24 cellular contexts compared by ENCODE assay signal in genomic region chr1:192952646-192953045, GRCh38.
DNase-seq lines count a peak whose midpoint lies in the region; ATAC-seq and TF ChIP-seq lines count a peak whose summit lies in the region.
"Had no signal": no experiment of that assay in that cellular context is flagged by ENCODE, and none has a peak within 500 bp of the region (broad histone marks: within the 10 kb centered on the region; RNA-seq: fewer than 3 reads in every experiment).

No MANE protein-coding gene starts in this region.

- no peaks in the 10 kb centered on the region for H3K79me2 ChIP-seq in ACC112 (ENCODE audit: control insufficient read depth, insufficient read depth, low read length, unreplicated experiment)

- H3K36me3 Mint-ChIP-seq in stimulated activated naive B cell treated with anti-CD40 and anti-IgM and Interleukin-4, amounts not matched to agents 10 μg/mL and 1 μg/mL and 100 μg/mL, for 72 hours, result peaks cover 3 to 25% of the 10 kb centered on the region in 2 donors
- no peaks in the 10 kb centered on the region for H3K36me3 Mint-ChIP-seq in activated T-helper 2 cell treated with anti-CD3 and anti-CD28 coated beads, Interferon-gamma antibody, Interleukin-2, Interleukin-4, amounts not matched to agents 10 μg/mL and 5 μg/mL and 100 μg/mL, durations not matched to agents 14 hours and 24 hours and 36 hours (ENCODE audit: low read depth)
- H3K36me3 Mint-ChIP-seq in CD8-positive, alpha-beta T cell, result peaks cover 15% of the 10 kb centered on the region

- no peaks in the 10 kb centered on the region for H3K27me3 Mint-ChIP-seq in stimulated activated naive B cell treated with anti-CD40 and anti-IgM and Interleukin-4, amounts not matched to agents 10 μg/mL and 1 μg/mL and 100 μg/mL, for 72 hours
- H3K27me3 Mint-ChIP-seq in activated T-helper 2 cell treated with anti-CD3 and anti-CD28 coated beads, Interferon-gamma antibody, Interleukin-2, Interleukin-4, amounts not matched to agents 10 μg/mL and 5 μg/mL and 100 μg/mL, durations not matched to agents 14 hours and 24 hours and 36 hours (ENCODE audit: low read depth), result no peaks in the 10 kb centered on the region
- no peaks in the 10 kb centered on the region for H3K27me3 Mint-ChIP-seq in CD8-positive, alpha-beta T cell (ENCODE audit: low read depth)
- H3K27me3 Mint-ChIP-seq: IgD-negative memory B cell, T-helper 17 cell had no signal

- no peaks in the 10 kb centered on the region for H3K9me3 ChIP-seq in CD8-positive, alpha-beta T cell (ENCODE audit: low read length)
- H3K9me3 ChIP-seq: esophagus squamous epithelium, SJCRH30, uterus had no signal

- H3K4me1 ChIP-seq in ACC112 (ENCODE audit: control insufficient read depth, insufficient read depth, low read length, unreplicated experiment), result peaks cover 16% of the 10 kb centered on the region
- no peaks in the 10 kb centered on the region for H3K4me1 ChIP-seq in CD8-positive, alpha-beta T cell (ENCODE audit: insufficient read depth, low read length)
- H3K4me1 ChIP-seq: esophagus squamous epithelium, SJCRH30, uterus had no signal

- peaks cover 1 to 5% of the 10 kb centered on the region in 2 donors for H3K4me1 Mint-ChIP-seq in stimulated activated naive B cell treated with anti-CD40 and anti-IgM and Interleukin-4, amounts not matched to agents 10 μg/mL and 1 μg/mL and 100 μg/mL, for 72 hours
- H3K4me1 Mint-ChIP-seq in activated T-helper 2 cell treated with anti-CD3 and anti-CD28 coated beads, Interferon-gamma antibody, Interleukin-2, Interleukin-4, amounts not matched to agents 10 μg/mL and 5 μg/mL and 100 μg/mL, durations not matched to agents 14 hours and 24 hours and 36 hours (ENCODE audit: low read depth), result no peaks in the 10 kb centered on the region
- no peaks in the 10 kb centered on the region for H3K4me1 Mint-ChIP-seq in CD8-positive, alpha-beta T cell (ENCODE audit: low read depth)
- H3K4me1 Mint-ChIP-seq: T-helper 17 cell had no signal

- H3K36me3 ChIP-seq in ACC112 (ENCODE audit: insufficient read depth, low read length) (no peaks in the 10 kb centered on the region), brain microvascular endothelial cell (replicated peaks) (no peaks in the 10 kb centered on the region)
- no peaks in the 10 kb centered on the region for H3K36me3 ChIP-seq in CD8-positive, alpha-beta T cell (ENCODE audit: insufficient read depth, low read length)
- H3K36me3 ChIP-seq: esophagus squamous epithelium, SJCRH30, uterus had no signal

- H3K4me3 ChIP-seq in ACC112 (ENCODE audit: low read depth, low read length), result no peak overlapping the region
- H3K4me3 ChIP-seq in brain microvascular endothelial cell (ENCODE audit: low read depth, low read length), result no peak overlapping the region
- no peak overlapping the region for H3K4me3 ChIP-seq in CD8-positive, alpha-beta T cell (ENCODE audit: low read depth, low read length)
- H3K4me3 ChIP-seq: esophagus squamous epithelium, SJCRH30, uterus had no signal

- H3K9me3 Mint-ChIP-seq in stimulated activated naive B cell treated with anti-CD40 and anti-IgM and Interleukin-4, amounts not matched to agents 10 μg/mL and 1 μg/mL and 100 μg/mL, for 72 hours, result no peaks in the 10 kb centered on the region
- no peaks in the 10 kb centered on the region for H3K9me3 Mint-ChIP-seq in activated T-helper 2 cell treated with anti-CD3 and anti-CD28 coated beads, Interferon-gamma antibody, Interleukin-2, Interleukin-4, amounts not matched to agents 10 μg/mL and 5 μg/mL and 100 μg/mL, durations not matched to agents 14 hours and 24 hours and 36 hours
- no peaks in the 10 kb centered on the region for H3K9me3 Mint-ChIP-seq in CD8-positive, alpha-beta T cell
- H3K9me3 Mint-ChIP-seq: IgD-negative memory B cell had no signal

- POLR2A ChIA-PET in CD8-positive, alpha-beta T cell (lab: Charles Lee), result no interaction called here

- H3K27ac Mint-ChIP-seq in stimulated activated naive B cell treated with anti-CD40 and anti-IgM and Interleukin-4, amounts not matched to agents 10 μg/mL and 1 μg/mL and 100 μg/mL, for 72 hours, result no peak overlapping the region
- H3K27ac Mint-ChIP-seq in activated T-helper 2 cell treated with anti-CD3 and anti-CD28 coated beads, Interferon-gamma antibody, Interleukin-2, Interleukin-4, amounts not matched to agents 10 μg/mL and 5 μg/mL and 100 μg/mL, durations not matched to agents 14 hours and 24 hours and 36 hours, result no peak overlapping the region
- no peak overlapping the region for H3K27ac Mint-ChIP-seq in CD8-positive, alpha-beta T cell
- H3K27ac Mint-ChIP-seq: IgD-negative memory B cell, T-helper 17 cell had no signal

- DNase-seq in M059J (ENCODE audit: low read depth) (peak; percentile 29), brain microvascular endothelial cell (no peak), iris pigment epithelial cell (ENCODE audit: low read depth) (peak; percentile 33), DMS153 (lab: John Stamatoyannopoulos, UW) (no peak)
- DNase-seq in stimulated activated naive B cell treated with anti-CD40 and anti-IgM and Interleukin-4, amounts not matched to agents 10 μg/mL and 1 μg/mL and 100 μg/mL, for 72 hours, result no peak
- no peak for DNase-seq in activated T-helper 2 cell treated with anti-CD3 and anti-CD28 coated beads, Interferon-gamma antibody, Interleukin-2, Interleukin-4, amounts not matched to agents 10 μg/mL and 5 μg/mL and 100 μg/mL, durations not matched to agents 14 hours and 24 hours and 36 hours (ENCODE audit: low spot score)
- no peak for DNase-seq in CD8-positive, alpha-beta T cell
- DNase-seq: activated naive CD4-positive, alpha-beta T cell; activated T-cell treated with anti-CD3 and anti-CD28 coated beads for 4 hours; C1 segment of cervical spinal cord; cerebellar nuclear complex; effector CD8-positive, alpha-beta T cell; esophagus squamous epithelium; H7; left ventricle myocardium superior; NCI-H1930; NCI-H345; stimulated activated CD4-positive, alpha-beta T cell treated with anti-CD3 and anti-CD28 coated beads, Interleukin-15, amount 100 ng/mL, for 24 hours; T-helper 17 cell had no signal

- intact Hi-C loops in activated T-helper 2 cell treated with anti-CD3 and anti-CD28 coated beads, Interferon-gamma antibody, Interleukin-2, Interleukin-4, amounts not matched to agents 10 μg/mL and 5 μg/mL and 100 μg/mL, durations not matched to agents 14 hours and 24 hours and 36 hours (cut with micrococcal nuclease), result no loop called here
- intact Hi-C loops in CD8-positive, alpha-beta T cell (cut with DNase I, micrococcal nuclease), result no loop called here

- H3K27ac ChIP-seq in ACC112 (ENCODE audit: low read depth, low read length) (peak overlapping the region; percentile 33; the same call in 1 of the 2 replicates), brain microvascular endothelial cell (peak overlapping the region; percentile 28)
- no peak overlapping the region for H3K27ac ChIP-seq in CD8-positive, alpha-beta T cell (ENCODE audit: low read depth, low read length)
- H3K27ac ChIP-seq: esophagus squamous epithelium, SJCRH30, VCaP had no signal

- no peak for TF ChIP-seq CTCF in brain microvascular endothelial cell (IDR thresholded peaks at IDR 0.05; ENCODE audit: low read depth, low read length, missing control alignments)
- no peak for TF ChIP-seq CTCF in CD8-positive, alpha-beta T cell (IDR thresholded peaks at IDR 0.05)

- H2AFZ ChIP-seq in ACC112 (ENCODE audit: low read length, unreplicated experiment), result no peak overlapping the region

- H3K4me3 Mint-ChIP-seq in stimulated activated naive B cell treated with anti-CD40 and anti-IgM and Interleukin-4, amounts not matched to agents 10 μg/mL and 1 μg/mL and 100 μg/mL, for 72 hours, result no peak overlapping the region
- H3K4me3 Mint-ChIP-seq in activated T-helper 2 cell treated with anti-CD3 and anti-CD28 coated beads, Interferon-gamma antibody, Interleukin-2, Interleukin-4, amounts not matched to agents 10 μg/mL and 5 μg/mL and 100 μg/mL, durations not matched to agents 14 hours and 24 hours and 36 hours (ENCODE audit: low read depth), result no peak overlapping the region
- H3K4me3 Mint-ChIP-seq in CD8-positive, alpha-beta T cell, result no peak overlapping the region
- H3K4me3 Mint-ChIP-seq: IgD-negative memory B cell, T-helper 17 cell had no signal

- ATAC-seq in stimulated activated naive B cell treated with anti-CD40 and anti-IgM and Interleukin-4, amounts not matched to agents 10 μg/mL and 1 μg/mL and 100 μg/mL, for 72 hours (replicated peaks), result no peak
- ATAC-seq in CD8-positive, alpha-beta T cell, result no peak
- ATAC-seq: T-helper 17 cell had no signal

- in situ Hi-C loops in brain microvascular endothelial cell (cut with HindIII; ENCODE audit: low pct_ligation_motif_present, low sequenced_read_pairs), result no loop called here

- H3K27me3 ChIP-seq in ACC112 (ENCODE audit: insufficient read depth, low read length), result no peaks in the 10 kb centered on the region
- no peaks in the 10 kb centered on the region for H3K27me3 ChIP-seq in brain microvascular endothelial cell (replicated peaks)
- H3K27me3 ChIP-seq in CD8-positive, alpha-beta T cell (ENCODE audit: insufficient read depth, low read length), result no peaks in the 10 kb centered on the region
- H3K27me3 ChIP-seq: esophagus squamous epithelium, SJCRH30, uterus had no signal

- CTCF ChIA-PET in CD8-positive, alpha-beta T cell (lab: Charles Lee), result no interaction called here

Comparison
In these comparisons a context has a peak if more than half of its experiments do, and no peak if none do; other contexts are left out.
1. DNase-seq: peak in M059J (single experiment) and iris pigment epithelial cell (single experiment); none in brain microvascular endothelial cell (single experiment), DMS153 (single experiment), stimulated activated naive B cell treated with anti-CD40 and anti-IgM and Interleukin-4, amounts not matched to agents 10 μg/mL and 1 μg/mL and 100 μg/mL, for 72 hours (single experiment), activated T-helper 2 cell treated with anti-CD3 and anti-CD28 coated beads, Interferon-gamma antibody, Interleukin-2, Interleukin-4, amounts not matched to agents 10 μg/mL and 5 μg/mL and 100 μg/mL, durations not matched to agents 14 hours and 24 hours and 36 hours (single experiment) and CD8-positive, alpha-beta T cell (0 of 7).